Comparison of ENCODE assay signal across 19 cellular contexts in the genomic region with DNA sequence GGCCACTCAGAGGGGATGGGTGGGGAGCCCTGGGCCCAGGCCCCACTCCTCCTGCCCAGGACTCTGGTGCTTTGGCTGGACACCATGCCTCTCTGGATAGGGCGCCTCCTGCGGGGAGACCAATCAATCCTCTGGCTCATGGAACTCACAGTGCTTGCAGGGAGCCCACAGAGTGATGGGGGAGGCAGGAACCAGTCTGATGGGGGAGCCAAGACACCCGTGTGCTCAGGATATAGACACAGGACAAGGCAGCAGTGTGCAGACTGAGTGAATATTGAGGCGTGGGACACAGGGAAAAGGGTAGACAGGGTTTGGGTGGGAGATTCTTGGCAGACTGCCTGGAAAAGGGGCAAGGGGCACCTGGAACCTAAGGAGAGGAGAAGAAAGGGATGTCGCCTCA. TPM values are rescaled to one million over a fixed set of nuclear protein-coding genes. Genes with fewer than 3 reads are reported as not detected.
DNase-seq lines count a peak whose midpoint lies in the region; ATAC-seq and FAIRE-seq lines count a peak whose summit lies in the region.
"Had no signal": no experiment of that assay in that cellular context is flagged by ENCODE, and none has a peak within 500 bp of the region (broad histone marks: within the 10 kb centered on the region; RNA-seq: fewer than 3 reads in every experiment).

No MANE protein-coding gene starts in this region.

- peaks cover 2% of the 10 kb centered on the region for H3K9me3 ChIP-seq in trophoblast cell (ENCODE audit: insufficient read depth, low read depth, low read length)
- no peaks in the 10 kb centered on the region for H3K9me3 ChIP-seq in naive thymus-derived CD4-positive, alpha-beta T cell (ENCODE audit: control insufficient read depth in 2 of 3, low read length in 3 of 3)
- H3K9me3 ChIP-seq: BE2C, HAP-1 had no signal

- no peak overlapping the region for H3K23ac ChIP-seq in trophoblast cell (ENCODE audit: low read length)

- no peaks in the 10 kb centered on the region for H3K79me2 ChIP-seq in trophoblast cell (ENCODE audit: control insufficient read depth, insufficient read depth, low read length, poor library complexity)

- peak; percentile 73 for FAIRE-seq in HTR-8/SVneo (lab: Jason Lieb, UNC)
- FAIRE-seq: A204.1, GM12892, GM18507 had no signal

- H2AFZ ChIP-seq in trophoblast cell (ENCODE audit: insufficient read depth, low read length, poor library complexity): no peak overlapping the region
- H2AFZ ChIP-seq: GM23248 had no signal

- H3K9ac ChIP-seq in trophoblast cell (ENCODE audit: low read length): no peak overlapping the region
- H3K9ac ChIP-seq: GM23248 had no signal

- H3K14ac ChIP-seq in trophoblast cell (ENCODE audit: low read length): no peak overlapping the region

- H2BK12ac ChIP-seq in trophoblast cell (ENCODE audit: low read length): no peak overlapping the region

- no peak overlapping the region for H3K4me3 Mint-ChIP-seq in naive thymus-derived CD4-positive, alpha-beta T cell
- H3K4me3 Mint-ChIP-seq: CD4-positive, alpha-beta memory T cell had no signal

- H3K79me1 ChIP-seq in trophoblast cell (ENCODE audit: low read length): peaks cover 5% of the 10 kb centered on the region

- no peaks in the 10 kb centered on the region for H3K9me3 Mint-ChIP-seq in naive thymus-derived CD4-positive, alpha-beta T cell
- H3K9me3 Mint-ChIP-seq: CD14-positive monocyte had no signal

- ATAC-seq in Right ventricle myocardium inferior (no peak), left ventricle myocardium superior (no peak), esophagus mucosa (peak; percentile 7)
- no peak for ATAC-seq in naive thymus-derived CD4-positive, alpha-beta T cell

- intact Hi-C loops in Right ventricle myocardium inferior (cut with DNase I) (no loop called here), left ventricle myocardium superior (cut with micrococcal nuclease) (no loop called here)
- intact Hi-C loops in naive thymus-derived CD4-positive, alpha-beta T cell (cut with micrococcal nuclease): no loop called here

- H3K18ac ChIP-seq in trophoblast cell (ENCODE audit: low read length): no peak overlapping the region

- peak overlapping the region; percentile 30 for H4K91ac ChIP-seq in trophoblast cell (ENCODE audit: low read depth, low read length)

- peak; percentile 33 for DNase-seq in Right ventricle myocardium inferior (ENCODE audit: missing footprints)
- DNase-seq in left ventricle myocardium superior: no peak
- DNase-seq in HTR-8/SVneo (ENCODE audit: insufficient read length, low spot score): no peak
- DNase-seq in trophoblast cell: no peak
- no peak for DNase-seq in naive thymus-derived CD4-positive, alpha-beta T cell
- no peak for DNase-seq in germinal center (ENCODE audit: low spot score)
- DNase-seq: ACHN; CD4-positive, alpha-beta memory T cell; DMS153; DMS79; GDM1; GM23248 had no signal

- no peak overlapping the region for H3K4ac ChIP-seq in trophoblast cell (ENCODE audit: low read depth, low read length)

- CTCF ChIA-PET in naive thymus-derived CD4-positive, alpha-beta T cell (lab: Charles Lee): no interaction called here

- no peak overlapping the region for H2BK120ac ChIP-seq in trophoblast cell (ENCODE audit: insufficient read depth, low read length, poor library complexity)

- no peaks in the 10 kb centered on the region for H3K27me3 ChIP-seq in trophoblast cell (ENCODE audit: insufficient read depth, low read length)
- no peaks in the 10 kb centered on the region for H3K27me3 ChIP-seq in naive thymus-derived CD4-positive, alpha-beta T cell (ENCODE audit: control insufficient read depth in 2 of 2, insufficient read depth in 2 of 2, low read length in 2 of 2)
- H3K27me3 ChIP-seq: BE2C had no signal

- H4K12ac ChIP-seq in trophoblast cell (ENCODE audit: low read depth, low read length): no peak overlapping the region

- no peak overlapping the region for H3K4me2 ChIP-seq in trophoblast cell (ENCODE audit: low read length)

- peaks cover 17 to 56% (median 27%) of the 10 kb centered on the region in 5 donors for H3K27me3 Mint-ChIP-seq in naive thymus-derived CD4-positive, alpha-beta T cell

- no peaks in the 10 kb centered on the region for H3K36me3 ChIP-seq in trophoblast cell (ENCODE audit: control insufficient read depth in 1 of 2, insufficient read depth in 2 of 2, low read length in 2 of 2)
- H3K36me3 ChIP-seq in naive thymus-derived CD4-positive, alpha-beta T cell (ENCODE audit: control insufficient read depth in 2 of 3, insufficient read depth in 3 of 3, low read length in 3 of 3): no peaks in the 10 kb centered on the region
- H3K36me3 ChIP-seq: BE2C, HAP-1 had no signal

- H2BK5ac ChIP-seq in trophoblast cell (ENCODE audit: low read depth, low read length, poor library complexity): no peak overlapping the region

- POLR2A ChIA-PET in naive thymus-derived CD4-positive, alpha-beta T cell (lab: Charles Lee): no interaction called here

- peak overlapping the region; percentile 7 for H2AK5ac ChIP-seq in trophoblast cell (ENCODE audit: low read length)

- no peak overlapping the region for H3K27ac ChIP-seq in trophoblast cell (ENCODE audit: low read depth, low read length)
- no peak overlapping the region for H3K27ac ChIP-seq in naive thymus-derived CD4-positive, alpha-beta T cell (ENCODE audit: low read depth, low read length)
- H3K27ac ChIP-seq: GM23248 had no signal

- no peaks in the 10 kb centered on the region for H3K36me3 Mint-ChIP-seq in naive thymus-derived CD4-positive, alpha-beta T cell
- H3K36me3 Mint-ChIP-seq: CD14-positive monocyte; CD4-positive, alpha-beta memory T cell had no signal

- H3K4me3 ChIP-seq in trophoblast cell (ENCODE audit: low read depth, low read length): no peak overlapping the region
- no peak overlapping the region for H3K4me3 ChIP-seq in naive thymus-derived CD4-positive, alpha-beta T cell (ENCODE audit: low read length)
- H3K4me3 ChIP-seq: GM23248, HAP-1 had no signal

- no peak overlapping the region for H3K27ac Mint-ChIP-seq in naive thymus-derived CD4-positive, alpha-beta T cell
- H3K27ac Mint-ChIP-seq: CD14-positive monocyte had no signal

- peaks cover 0 to 6% of the 10 kb centered on the region in 2 experiments for H3K4me1 ChIP-seq in trophoblast cell (ENCODE audit: control insufficient read depth in 1 of 2, insufficient read depth in 2 of 2, low read length in 2 of 2)
- no peaks in the 10 kb centered on the region for H3K4me1 ChIP-seq in naive thymus-derived CD4-positive, alpha-beta T cell (ENCODE audit: control insufficient read depth in 2 of 2, insufficient read depth in 2 of 2, low read length in 2 of 2)
- H3K4me1 ChIP-seq: BE2C, HAP-1 had no signal

- H4K8ac ChIP-seq in trophoblast cell (ENCODE audit: low read depth, low read length): no peak overlapping the region

- H3K4me1 Mint-ChIP-seq in naive thymus-derived CD4-positive, alpha-beta T cell: peaks cover 0 to 2% (median 0%) of the 10 kb centered on the region in 7 donors
- H3K4me1 Mint-ChIP-seq: CD4-positive, alpha-beta memory T cell had no signal

- no CpG with 5 or more reads among the region's 5 CpGs for WGBS in trophoblast cell (ENCODE audit: extremely low coverage, insufficient coverage, insufficient read length)

RNA-seq across cellular contexts. Expression of a gene that starts 37.6 kb away (rescaled TPM):
- total RNA-seq in Right ventricle myocardium inferior: not detected
- not detected for total RNA-seq in left ventricle myocardium superior
- total RNA-seq in esophagus mucosa: 0.52 TPM
- polyA plus RNA-seq in trophoblast cell (2013): 11.8 and 12.7 TPM in 2 replicates
- total RNA-seq in naive thymus-derived CD4-positive, alpha-beta T cell: 1 to 10 TPM in 2 of 5 experiments, under 1 TPM in 3; 0.34 to 1.6 (median 0.74) TPM
- polyA plus RNA-seq in naive thymus-derived CD4-positive, alpha-beta T cell: not detected
- total RNA-seq: GM23248 had no signal
